Comparison of ENCODE assay signal across 27 cellular contexts in the genomic region with DNA sequence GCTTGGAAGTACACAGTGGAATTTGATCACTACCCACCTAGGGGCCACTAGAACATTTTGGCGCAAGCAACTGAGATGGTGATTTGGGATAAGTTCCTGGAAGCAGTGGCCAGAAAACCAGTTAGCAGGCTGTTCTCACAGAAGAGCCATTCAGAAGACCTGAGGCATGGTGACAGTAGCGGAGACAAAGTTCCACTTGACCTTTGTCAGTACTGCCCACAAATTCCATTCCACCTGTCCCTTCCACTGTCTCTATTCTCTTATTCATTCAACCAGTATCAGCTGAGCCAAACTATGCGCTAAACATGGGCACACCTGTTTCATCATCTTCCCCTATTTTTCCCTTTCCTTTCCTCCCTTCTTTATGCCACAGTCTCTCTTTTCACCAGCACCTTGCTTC. TPM values are rescaled to one million over a fixed set of nuclear protein-coding genes. Genes with fewer than 3 reads are reported as not detected.
DNase-seq lines count a peak whose midpoint lies in the region; ATAC-seq and TF ChIP-seq lines count a peak whose summit lies in the region.
"Had no signal": no experiment of that assay in that cellular context is flagged by ENCODE, and none has a peak within 500 bp of the region (broad histone marks: within the 10 kb centered on the region; RNA-seq: fewer than 3 reads in every experiment).

No MANE protein-coding gene starts in this region.

- H3K9me3 Mint-ChIP-seq in HFFc6 (no peaks in the 10 kb centered on the region), glutamatergic neuron (ENCODE audit: unreplicated experiment) (peaks cover 3% of the 10 kb centered on the region), osteocyte (ENCODE audit: unreplicated experiment) (no peaks in the 10 kb centered on the region)
- H3K9me3 Mint-ChIP-seq: activated naive CD8-positive, alpha-beta T cell treated with anti-CD3 and anti-CD28 coated beads, Interleukin-2, amount 50 U/mL, for 24 hours; central memory CD8-positive, alpha-beta T cell; stimulated activated effector memory CD8-positive, alpha-beta T cell treated with anti-CD3 and anti-CD28 coated beads, Interleukin-12 subunit alpha, Interleukin-12 subunit beta, amount 100 ng/mL, for 72 hours had no signal

- no peaks in the 10 kb centered on the region for H3K36me3 Mint-ChIP-seq in HFFc6 (ENCODE audit: low read depth)
- no peaks in the 10 kb centered on the region for H3K36me3 Mint-ChIP-seq in glutamatergic neuron (ENCODE audit: unreplicated experiment)
- H3K36me3 Mint-ChIP-seq in osteocyte (ENCODE audit: unreplicated experiment), result no peaks in the 10 kb centered on the region
- H3K36me3 Mint-ChIP-seq: CD14-positive monocyte; stimulated activated effector memory CD8-positive, alpha-beta T cell treated with anti-CD3 and anti-CD28 coated beads, Interleukin-12 subunit alpha, Interleukin-12 subunit beta, amount 100 ng/mL, for 72 hours had no signal

- H3K9me3 ChIP-seq in SJSA1 (replicated peaks) (no peaks in the 10 kb centered on the region), transverse colon (no peaks in the 10 kb centered on the region)
- H3K9me3 ChIP-seq: gastrocnemius medialis, neutrophil, psoas muscle, sigmoid colon, upper lobe of right lung had no signal

- H3K4me1 ChIP-seq in SJSA1 (replicated peaks) (peaks cover 37% of the 10 kb centered on the region), transverse colon (peaks cover 0 to 14% (median 3%) of the 10 kb centered on the region in 4 donors)

- DNase-seq in HFFc6 (no peak), SJSA1 (ENCODE audit: low read depth in 1 of 2, low spot score in 2 of 2) (no peak), glutamatergic neuron (no peak), osteocyte (ENCODE audit: extremely low spot score, unreplicated experiment) (no peak), T-helper 1 cell (no peak), transverse colon (no peak)
- DNase-seq: activated naive CD8-positive, alpha-beta T cell treated with anti-CD3 and anti-CD28 coated beads, Interleukin-2, amount 50 U/mL, for 24 hours; activated T-cell treated with anti-CD3 and anti-CD28 coated beads, Interleukin-2, amount 50 U/mL, for 48 hours; DND-41; gastrocnemius medialis; hippocampal formation; mammary epithelial cell; MV-4-11; NCI-H1436; NCI-H2081 treated with DMSO at 0.1 percent for 48 hours; NCI-H446; NCI-H748 treated with DMSO at 0.1 percent for 48 hours; T-helper 17 cell; upper lobe of right lung had no signal

- no peak overlapping the region for H3K4me3 ChIP-seq in SJSA1
- H3K4me3 ChIP-seq in transverse colon, result no peak overlapping the region
- H3K4me3 ChIP-seq: gastrocnemius medialis, psoas muscle, sigmoid colon, upper lobe of right lung had no signal

- no peak for TF ChIP-seq EP300 in transverse colon (IDR thresholded peaks at IDR 0.05; ENCODE audit: low read depth)

- intact Hi-C loops in transverse colon (cut with DNase I; ENCODE audit: low total_unique reads), result no loop called here

- peaks cover 25% of the 10 kb centered on the region for H3K4me1 Mint-ChIP-seq in HFFc6 (ENCODE audit: low read depth)
- H3K4me1 Mint-ChIP-seq in glutamatergic neuron (ENCODE audit: low read depth, unreplicated experiment), result peaks cover 11% of the 10 kb centered on the region
- H3K4me1 Mint-ChIP-seq in osteocyte (ENCODE audit: unreplicated experiment), result peaks cover 46% of the 10 kb centered on the region
- H3K4me1 Mint-ChIP-seq: CD14-positive monocyte; central memory CD8-positive, alpha-beta T cell had no signal

- H3K4me3 Mint-ChIP-seq in HFFc6 (no peak overlapping the region), glutamatergic neuron (ENCODE audit: unreplicated experiment) (no peak overlapping the region), osteocyte (ENCODE audit: unreplicated experiment) (no peak overlapping the region)
- H3K4me3 Mint-ChIP-seq: activated naive CD8-positive, alpha-beta T cell treated with anti-CD3 and anti-CD28 coated beads, Interleukin-2, amount 50 U/mL, for 24 hours; CD14-positive monocyte; central memory CD8-positive, alpha-beta T cell; dendritic cell treated with granulocyte-macrophage colony-stimulating factor and Interleukin-4, amounts not matched to agents 40 ng/mL and 50 ng/mL, for 4 days; stimulated activated effector memory CD8-positive, alpha-beta T cell treated with anti-CD3 and anti-CD28 coated beads, Interleukin-12 subunit alpha, Interleukin-12 subunit beta, amount 100 ng/mL, for 72 hours; T-helper 17 cell had no signal

- TF ChIP-seq CTCF in HFFc6 (IDR thresholded peaks at IDR 0.05) (no peak), glutamatergic neuron (IDR thresholded peaks at IDR 0.05; ENCODE audit: partially characterized antibody, unreplicated experiment) (no peak), osteocyte (IDR thresholded peaks at IDR 0.05) (no peak), transverse colon (IDR thresholded peaks at IDR 0.05) (no peak)

- H3K27me3 ChIP-seq in SJSA1 (replicated peaks) (no peaks in the 10 kb centered on the region), transverse colon (no peaks in the 10 kb centered on the region)
- H3K27me3 ChIP-seq: gastrocnemius medialis, neutrophil, sigmoid colon, upper lobe of right lung had no signal

- no peak for TF ChIP-seq POLR2A in transverse colon (IDR thresholded peaks at IDR 0.05)

- in situ Hi-C loops in transverse colon (cut with MboI; ENCODE audit: low pct_ligation_motif_present in 1 of 4, low pct_unique_long_range_greater_than_20kb in 1 of 4, low sequenced_read_pairs in 3 of 4), result no loop called here

- WGBS in transverse colon (ENCODE audit: low coverage in 1 of 2), 2 donors, result 89 to 94% methylated on average over 1 to 3 of the region's 3 CpGs

- H3K27ac ChIP-seq in SJSA1 (peak overlapping the region; percentile 50), transverse colon (no peak overlapping the region)
- H3K27ac ChIP-seq: neutrophil, psoas muscle, upper lobe of right lung had no signal

- H3K36me3 ChIP-seq in SJSA1 (no peaks in the 10 kb centered on the region), transverse colon (no peaks in the 10 kb centered on the region)
- H3K36me3 ChIP-seq: gastrocnemius medialis, neutrophil, sigmoid colon, upper lobe of right lung had no signal

- H3K27me3 Mint-ChIP-seq in HFFc6 (ENCODE audit: insufficient read depth) (no peaks in the 10 kb centered on the region; the same call in 1 of the 2 replicates), glutamatergic neuron (ENCODE audit: unreplicated experiment) (peaks cover 4% of the 10 kb centered on the region), osteocyte (ENCODE audit: unreplicated experiment) (no peaks in the 10 kb centered on the region)
- H3K27me3 Mint-ChIP-seq: central memory CD8-positive, alpha-beta T cell; dendritic cell treated with granulocyte-macrophage colony-stimulating factor and Interleukin-4, amounts not matched to agents 40 ng/mL and 50 ng/mL, for 4 days had no signal

- H3K27ac Mint-ChIP-seq in HFFc6, result peak overlapping the region; percentile 6; the same call in 1 of the 2 replicates
- H3K27ac Mint-ChIP-seq in glutamatergic neuron (ENCODE audit: unreplicated experiment), result peak overlapping the region; percentile 10
- peak overlapping the region; percentile 78 for H3K27ac Mint-ChIP-seq in osteocyte (ENCODE audit: unreplicated experiment)
- H3K27ac Mint-ChIP-seq: activated naive CD8-positive, alpha-beta T cell treated with anti-CD3 and anti-CD28 coated beads, Interleukin-2, amount 50 U/mL, for 24 hours; dendritic cell treated with granulocyte-macrophage colony-stimulating factor and Interleukin-4, amounts not matched to agents 40 ng/mL and 50 ng/mL, for 4 days; T-helper 17 cell had no signal

- no peak for ATAC-seq in GM18502 (IDR thresholded peaks at IDR 0.05; ENCODE audit: poor library complexity, unreplicated experiment)
- ATAC-seq: activated naive CD8-positive, alpha-beta T cell treated with anti-CD3 and anti-CD28 coated beads, Interleukin-2, amount 50 U/mL, for 24 hours; stimulated activated effector memory CD8-positive, alpha-beta T cell treated with anti-CD3 and anti-CD28 coated beads, Interleukin-12 subunit alpha, Interleukin-12 subunit beta, amount 100 ng/mL, for 72 hours; T-helper 17 cell had no signal

RNA-seq across cellular contexts. Expression of a gene that starts 59.2 kb away (rescaled TPM):
- total RNA-seq in HFFc6 (2021; fragmentation: NEBNext Ultra II Directional; extraction: Animal tissue kit (Norgen Biotek cat#: 25700)), result 100 to 1,000 TPM; 188 to 209 (median 202) TPM
- 206 and 247 TPM in 2 replicates for total RNA-seq in SJSA1 (2014; rRNA removed; shearing (Covaris generic))
- 144 TPM for total RNA-seq in glutamatergic neuron (ENCODE audit: unreplicated experiment)
- total RNA-seq in osteocyte, result 198 and 200 TPM in 2 replicates
- total RNA-seq in transverse colon, result 100 to 1,000 TPM; 132 to 245 (median 192) TPM

Comparison
In these comparisons a context has a peak if more than half of its experiments do, and no peak if none do; other contexts are left out.
1. H3K27ac Mint-ChIP-seq: peak in every context shown above with its lines; median percentile 78 in osteocyte; 10 in glutamatergic neuron; 6 in HFFc6.